ENCODE assay signal across 8 cellular contexts in genomic region chr19:41144403-41144802, GRCh38. TPM values are rescaled to one million over a fixed set of nuclear protein-coding genes. Genes with fewer than 3 reads are reported as not detected.
DNase-seq lines count a peak whose midpoint lies in the region; ATAC-seq lines count a peak whose summit lies in the region.

No MANE protein-coding gene starts in this region.

- no peaks in the 10 kb centered on the region for H3K36me3 ChIP-seq in adipocyte (ENCODE audit: control insufficient read depth, insufficient read depth, low read length, severe bottlenecking)

- ATAC-seq in left ventricle myocardium superior (peak; percentile 81), sciatic nerve (peak; percentile 79), HG03280 (IDR thresholded peaks at IDR 0.05; ENCODE audit: unreplicated experiment) (no peak), HG02885 (IDR thresholded peaks at IDR 0.05; ENCODE audit: poor library complexity, unreplicated experiment) (no peak)

- intact Hi-C loops in left ventricle myocardium superior (cut with micrococcal nuclease), result loop anchor here (10.0 kb wide), 1 partner anchor 480 kb away; no protein-coding TSS in a partner anchor
- intact Hi-C loops in sciatic nerve (cut with DNase I), result no loop called here

- H3K9ac ChIP-seq in adipocyte (ENCODE audit: low read length), result no peak overlapping the region

- H3K27me3 ChIP-seq in adipocyte (replicated peaks; ENCODE audit: control insufficient read depth, insufficient read depth, low read length), result peaks cover 17% of the 10 kb centered on the region

- H3K4me1 ChIP-seq in adipocyte (ENCODE audit: control insufficient read depth, insufficient read depth, low read length), result peaks cover 4% of the 10 kb centered on the region

- H3K4me3 ChIP-seq in adipocyte (ENCODE audit: low read length), result no peak overlapping the region

- DNase-seq in G401 (ENCODE audit: low spot score), result peak; percentile 45
- DNase-seq in NAMALWA (ENCODE audit: low spot score), result peak; percentile 83
- peak; percentile 84 for DNase-seq in T follicular helper cell (ENCODE audit: low read depth)
- peak; percentile 89 for DNase-seq in adipocyte (ENCODE audit: low read depth)
- peak; percentile 80 for DNase-seq in left ventricle myocardium superior
- peak; percentile 89 for DNase-seq in sciatic nerve (ENCODE audit: low spot score)

- no peaks in the 10 kb centered on the region for H3K9me3 ChIP-seq in adipocyte (ENCODE audit: control insufficient read depth, low read length)

- in situ Hi-C loops in G401 (cut with HindIII; ENCODE audit: low sequenced_read_pairs), result no loop called here

RNA-seq across cellular contexts. Expression of gene CYP2F1, which starts 30.2 kb away (rescaled TPM):
- total RNA-seq in G401 (2014; rRNA removed; shearing (Covaris generic)), result not detected in 2 replicates
- total RNA-seq in left ventricle myocardium superior, result not detected
- total RNA-seq in sciatic nerve, result not detected

RNA-seq across cellular contexts. Expression of gene CYP2S1, which starts 48.6 kb away (rescaled TPM):
- total RNA-seq in G401 (2014; rRNA removed; shearing (Covaris generic)), result not detected in 2 replicates
- total RNA-seq in left ventricle myocardium superior, result 0.87 TPM
- total RNA-seq in sciatic nerve, result 1.1 TPM

RNA-seq across cellular contexts. Expression of gene CYP2A13, which starts 56.2 kb away (rescaled TPM):
- not detected in 2 replicates for total RNA-seq in G401 (2014; rRNA removed; shearing (Covaris generic))
- total RNA-seq in left ventricle myocardium superior (not detected), sciatic nerve (not detected)

Comparison
In these comparisons a context has a peak if more than half of its experiments do, and no peak if none do; other contexts are left out.
1. ATAC-seq: peak in left ventricle myocardium superior (single experiment) and sciatic nerve (single experiment); none in HG03280 (single experiment) and HG02885 (single experiment).
2. Peak in every context shown above with its lines, with median percentiles within 50 percentile points of each other: DNase-seq.